Comparison of ENCODE assay signal across 13 cellular contexts in the genomic region with DNA sequence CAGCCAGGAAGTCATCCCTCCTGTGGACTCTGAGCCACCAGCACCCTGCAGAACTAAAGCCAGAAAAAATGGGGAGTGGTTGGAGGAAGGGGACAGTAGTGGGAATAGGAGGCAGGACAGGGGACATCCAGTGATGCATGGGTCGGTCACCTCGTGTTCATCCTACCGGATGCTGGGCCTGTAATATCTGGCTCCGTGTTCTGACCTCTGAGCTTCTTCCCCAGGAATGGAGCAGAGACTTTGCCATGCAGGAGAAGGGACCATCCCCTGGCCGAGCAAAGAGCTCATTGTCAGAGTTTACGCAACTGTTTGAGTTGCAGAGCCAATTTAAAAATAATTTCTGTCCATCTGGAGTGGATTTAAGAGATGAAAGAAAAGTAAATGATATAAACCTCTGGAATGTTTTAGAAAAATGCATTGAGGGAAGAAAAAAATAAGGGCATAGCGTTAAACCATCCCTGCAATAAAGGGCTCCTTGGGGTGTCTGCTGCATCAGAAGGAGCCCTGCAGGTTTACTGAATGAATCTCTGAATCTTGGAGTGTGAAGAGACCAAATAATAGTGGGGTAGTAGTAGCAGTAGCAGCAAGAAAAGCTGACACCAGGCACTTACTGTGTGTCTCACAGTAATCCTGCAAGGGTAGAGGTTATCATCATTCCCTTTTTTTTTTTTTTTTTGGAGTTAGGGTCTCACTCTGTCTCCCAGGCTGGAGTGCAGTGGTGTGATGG.
DNase-seq lines count a peak whose midpoint lies in the region; ATAC-seq and TF ChIP-seq lines count a peak whose summit lies in the region.
"Had no signal": no experiment of that assay in that cellular context is flagged by ENCODE, and none has a peak within 500 bp of the region (broad histone marks: within the 10 kb centered on the region; RNA-seq: fewer than 3 reads in every experiment).

No MANE protein-coding gene starts in this region.

- no peak for ATAC-seq in GM21717 (IDR thresholded peaks at IDR 0.05; ENCODE audit: unreplicated experiment)
- ATAC-seq: activated CD8-positive, alpha-beta T cell treated with anti-CD3 and anti-CD28 coated beads for 36 hours; K562 had no signal

- no peak for DNase-seq in CD4-positive, alpha-beta memory T cell
- DNase-seq in Peyer's patch, result peak in 2 of 3 donors; percentile 9 to 34
- DNase-seq in dedifferentiated amniotic fluid mesenchymal stem cell (ENCODE audit: extremely low spot score), result peak; percentile 79
- peak; percentile 78 for DNase-seq in sigmoid colon
- DNase-seq in erythroblast (lab: John Stamatoyannopoulos, UW), result no peak
- DNase-seq in islet precursor cell, result no peak
- DNase-seq in putamen (ENCODE audit: low spot score), result no peak
- DNase-seq: activated CD8-positive, alpha-beta T cell treated with anti-CD3 and anti-CD28 coated beads for 36 hours; NCI-H2029; stimulated activated CD4-positive, alpha-beta T cell treated with anti-CD3 and anti-CD28 coated beads, Interleukin-4, amount 100 ng/mL, for 24 hours had no signal

- no peak overlapping the region for H3K27ac ChIP-seq in CD4-positive, alpha-beta memory T cell (ENCODE audit: low read depth, low read length)
- no peak overlapping the region for H3K27ac ChIP-seq in Peyer's patch
- H3K27ac ChIP-seq in sigmoid colon, result peak overlapping the region in 2 of 4 donors; percentile 85 to 87

- no peak for TF ChIP-seq POLR2A in Peyer's patch (IDR thresholded peaks at IDR 0.05)
- TF ChIP-seq POLR2A in sigmoid colon (IDR thresholded peaks at IDR 0.05), result no peak
- TF ChIP-seq POLR2A in erythroblast (IDR thresholded peaks at IDR 0.05; ENCODE audit: low read length), result no peak

- no peak for TF ChIP-seq CTCF in Peyer's patch (IDR thresholded peaks at IDR 0.05)
- TF ChIP-seq CTCF in sigmoid colon (IDR thresholded peaks at IDR 0.05), result no peak

- WGBS in sigmoid colon, 2 donors, result 84 to 90% methylated on average over 7 of the region's 7 CpGs

- peaks cover 64% of the 10 kb centered on the region for H3K36me3 ChIP-seq in CD4-positive, alpha-beta memory T cell (ENCODE audit: insufficient read depth, low read length)
- H3K36me3 ChIP-seq in Peyer's patch, result peaks cover 0 to 75% (median 0%) of the 10 kb centered on the region in 3 donors
- peaks cover 0 to 13% (median 3%) of the 10 kb centered on the region in 4 donors for H3K36me3 ChIP-seq in sigmoid colon

- no peaks in the 10 kb centered on the region for H3K9me3 ChIP-seq in CD4-positive, alpha-beta memory T cell (ENCODE audit: control insufficient read depth in 1 of 2, low read length in 2 of 2)
- H3K9me3 ChIP-seq in Peyer's patch, result no peaks in the 10 kb centered on the region
- no peaks in the 10 kb centered on the region for H3K9me3 ChIP-seq in sigmoid colon

- no peaks in the 10 kb centered on the region for H3K27me3 Mint-ChIP-seq in CD4-positive, alpha-beta memory T cell
- H3K27me3 Mint-ChIP-seq: activated CD8-positive, alpha-beta T cell treated with anti-CD3 and anti-CD28 coated beads for 36 hours; activated naive CD8-positive, alpha-beta T cell had no signal

- H3K27me3 ChIP-seq in CD4-positive, alpha-beta memory T cell (ENCODE audit: insufficient read depth, low read length), result no peaks in the 10 kb centered on the region
- H3K27me3 ChIP-seq in Peyer's patch (no peaks in the 10 kb centered on the region), sigmoid colon (no peaks in the 10 kb centered on the region)

- peaks cover 1 to 11% (median 8%) of the 10 kb centered on the region in 4 donors for H3K4me1 Mint-ChIP-seq in CD4-positive, alpha-beta memory T cell

- H3K4me3 ChIP-seq in CD4-positive, alpha-beta memory T cell (ENCODE audit: low read length in 2 of 2), result no peak overlapping the region
- H3K4me3 ChIP-seq in Peyer's patch (no peak overlapping the region), sigmoid colon (no peak overlapping the region)
- H3K4me3 ChIP-seq: K562 had no signal

- peak overlapping the region; percentile 44 to 79 (median 53) for H3K27ac Mint-ChIP-seq in CD4-positive, alpha-beta memory T cell
- H3K27ac Mint-ChIP-seq: activated CD8-positive, alpha-beta T cell treated with anti-CD3 and anti-CD28 coated beads for 36 hours; activated naive CD8-positive, alpha-beta T cell had no signal

- H3K4me1 ChIP-seq in CD4-positive, alpha-beta memory T cell (ENCODE audit: insufficient read depth, low read length), result no peaks in the 10 kb centered on the region
- H3K4me1 ChIP-seq in Peyer's patch (peaks cover 0 to 10% (median 0%) of the 10 kb centered on the region in 4 donors), sigmoid colon (peaks cover 0 to 66% (median 49%) of the 10 kb centered on the region in 4 donors)

- H3K9me3 Mint-ChIP-seq in CD4-positive, alpha-beta memory T cell, result peaks cover 0 to 3% (median 0%) of the 10 kb centered on the region in 8 donors
- H3K9me3 Mint-ChIP-seq: activated CD8-positive, alpha-beta T cell treated with anti-CD3 and anti-CD28 coated beads for 36 hours had no signal

- CTCF ChIA-PET in CD4-positive, alpha-beta memory T cell (lab: Charles Lee; ENCODE audit: partially characterized antibody), result interaction anchor here (0.7 kb wide), 1 partner anchor 16 kb away, joined by 3 read pairs; no protein-coding TSS in a partner anchor

- intact Hi-C loops in CD4-positive, alpha-beta memory T cell (cut with micrococcal nuclease), result loop anchor here (5.0 kb wide), 1 partner anchor 116 kb away; the partner anchor contains the start of gene SMAD3
- intact Hi-C loops in sigmoid colon (cut with DNase I), result no loop called here

- H3K36me3 Mint-ChIP-seq in CD4-positive, alpha-beta memory T cell, result peaks cover 50 to 78% of the 10 kb centered on the region in 2 donors

- no peak for TF ChIP-seq EP300 in sigmoid colon (IDR thresholded peaks at IDR 0.05)

- POLR2A ChIA-PET in CD4-positive, alpha-beta memory T cell (lab: Charles Lee; ENCODE audit: partially characterized antibody), result no interaction called here

- no peak overlapping the region for H3K4me3 Mint-ChIP-seq in CD4-positive, alpha-beta memory T cell
- H3K4me3 Mint-ChIP-seq: activated CD8-positive, alpha-beta T cell treated with anti-CD3 and anti-CD28 coated beads for 36 hours; activated naive CD8-positive, alpha-beta T cell had no signal

Comparison
In these comparisons a context has a peak if more than half of its experiments do, and no peak if none do; other contexts are left out.
1. DNase-seq: peak in Peyer's patch (2 of 3), dedifferentiated amniotic fluid mesenchymal stem cell (single experiment) and sigmoid colon (single experiment); none in CD4-positive, alpha-beta memory T cell (0 of 5), erythroblast (0 of 2), islet precursor cell (single experiment) and putamen (single experiment).